Comparison of ENCODE assay signal across 19 cellular contexts in the genomic region with DNA sequence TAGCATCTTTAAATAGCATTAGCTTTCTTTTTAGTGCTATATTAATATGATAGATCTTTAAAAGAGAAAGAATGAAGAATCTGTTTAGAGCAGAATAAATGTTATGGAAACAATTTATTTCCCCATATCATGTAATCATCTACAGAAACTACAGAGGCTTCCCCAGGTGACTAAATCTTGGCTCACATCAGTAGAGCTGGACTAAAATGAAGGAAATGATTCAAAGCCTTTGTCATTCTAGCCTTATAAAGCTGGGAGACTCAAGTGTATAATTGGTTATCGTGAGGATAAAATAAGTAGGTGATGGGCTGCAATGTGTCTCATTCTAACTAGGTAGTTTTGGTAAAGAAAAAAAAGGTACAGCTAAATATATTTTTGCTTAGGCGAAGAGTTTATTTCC.
DNase-seq lines count a peak whose midpoint lies in the region; ATAC-seq and TF ChIP-seq lines count a peak whose summit lies in the region.
"Had no signal": no experiment of that assay in that cellular context is flagged by ENCODE, and none has a peak within 500 bp of the region (broad histone marks: within the 10 kb centered on the region; RNA-seq: fewer than 3 reads in every experiment).

No MANE protein-coding gene starts in this region.

- CTCF ChIA-PET in SK-N-SH (lab: Yijun Ruan, JAX) (interaction anchor here (1.6 to 2.5 kb wide), 2 partner anchors 109 to 263 kb away, joined by 4 to 7 read pairs; no protein-coding TSS in a partner anchor), PC-9 (lab: Charles Lee) (no interaction called here)

- H3K27ac ChIP-seq in SK-N-SH (ENCODE audit: low read depth in 2 of 2, low read length in 1 of 2) (no peak overlapping the region), PC-9 (no peak overlapping the region)
- H3K27ac ChIP-seq: BLaER1 treated with 17β-estradiol and CSF1 and Interleukin-3, amounts not matched to agents 10 nM and 100 nM; RWPE1 had no signal

- H3K79me2 ChIP-seq in SK-N-SH (ENCODE audit: insufficient read depth) = no peaks in the 10 kb centered on the region
- H3K79me2 ChIP-seq in PC-9 (ENCODE audit: low read depth) = no peaks in the 10 kb centered on the region

- intact Hi-C loops in PC-9 (cut with micrococcal nuclease; ENCODE audit: unreplicated experiment) = no loop called here

- no TSS peak for BruUV-seq in PC-9 (replicated peaks; lab: Mats Ljungman, UMichigan)

- H3K4me3 ChIP-seq in SK-N-SH (ENCODE audit: low read depth in 2 of 2, low read length in 1 of 2) = no peak overlapping the region
- no peak overlapping the region for H3K4me3 ChIP-seq in PC-9
- H3K4me3 ChIP-seq: BLaER1 treated with 17β-estradiol and CSF1 and Interleukin-3, amounts not matched to agents 10 nM and 100 nM; GM12878; MG63 had no signal

- DNase-seq in SK-N-SH (no peak), NCI-H2227 (lab: John Stamatoyannopoulos, UW; ENCODE audit: unreplicated experiment) (peak; percentile 51), dermis blood vessel endothelial cell (peak; percentile 27), renal cortical epithelial cell (ENCODE audit: low read depth) (peak; percentile 19), PC-9 (no peak), middle frontal gyrus (ENCODE audit: extremely low spot score, low spot score) (no peak)
- DNase-seq: DND-41; GDM1; MG63; NCI-H1092; NCI-H1930; NCI-H2171 treated with DMSO at 0.1 percent for 48 hours; NCI-H524; NK-92 treated with Interleukin-12 subunit alpha and Interleukin-12 subunit beta, amount 100 ng/mL, for 24 hours had no signal

- no peaks in the 10 kb centered on the region for H3K9me2 ChIP-seq in SK-N-SH
- no peaks in the 10 kb centered on the region for H3K9me2 ChIP-seq in PC-9 (ENCODE audit: insufficient read depth)

- H2AFZ ChIP-seq in SK-N-SH (ENCODE audit: low read depth) = no peak overlapping the region
- H2AFZ ChIP-seq in PC-9 = no peak overlapping the region

- no peak for TF ChIP-seq CTCF in SK-N-SH (IDR thresholded peaks at IDR 0.05)
- TF ChIP-seq CTCF in PC-9 (conservative IDR thresholded peaks at IDR 0.05) = no peak

- H3K9me3 ChIP-seq in SK-N-SH = no peaks in the 10 kb centered on the region
- H3K9me3 ChIP-seq in PC-9 (ENCODE audit: insufficient read depth, low read depth) = no peaks in the 10 kb centered on the region
- H3K9me3 ChIP-seq: BLaER1 treated with 17β-estradiol and CSF1 and Interleukin-3, amounts not matched to agents 10 nM and 100 nM; MG63 had no signal

- no peaks in the 10 kb centered on the region for H3F3A ChIP-seq in SK-N-SH (replicated peaks; ENCODE audit: insufficient read depth)
- no peaks in the 10 kb centered on the region for H3F3A ChIP-seq in PC-9 (ENCODE audit: insufficient read depth, low read depth)

- H3K4me2 ChIP-seq in SK-N-SH (no peak overlapping the region), PC-9 (no peak overlapping the region)
- H3K4me2 ChIP-seq: BLaER1 treated with 17β-estradiol and CSF1 and Interleukin-3, amounts not matched to agents 10 nM and 100 nM had no signal

- TF ChIP-seq EP300 in SK-N-SH (IDR thresholded peaks at IDR 0.05; ENCODE audit: borderline replicate concordance in 1 of 2, low read depth in 1 of 2, low read length in 1 of 2) = no peak

- peaks cover 0 to 10% of the 10 kb centered on the region in 2 experiments for H3K36me3 ChIP-seq in SK-N-SH (replicated peaks in 1 of 2; ENCODE audit: control insufficient read depth in 1 of 2, insufficient read depth in 2 of 2, low read length in 1 of 2)
- H3K36me3 ChIP-seq in PC-9 (ENCODE audit: low read depth) = no peaks in the 10 kb centered on the region
- H3K36me3 ChIP-seq: MG63 had no signal

- 85% methylated on average over 2 of the region's 2 CpGs for WGBS in SK-N-SH (ENCODE audit: low lambda C conversion rate)

- H4K20me1 ChIP-seq in SK-N-SH (ENCODE audit: insufficient read depth) (no peaks in the 10 kb centered on the region), PC-9 (ENCODE audit: insufficient read depth) (no peaks in the 10 kb centered on the region)
- H4K20me1 ChIP-seq: BLaER1 treated with 17β-estradiol and CSF1 and Interleukin-3, amounts not matched to agents 10 nM and 100 nM had no signal

- ATAC-seq in SK-N-SH treated with all-trans-retinoic acid at 6 μM for 48 hours (no peak), GM18858 (IDR thresholded peaks at IDR 0.05; ENCODE audit: unreplicated experiment) (no peak)
- ATAC-seq: GM12878 had no signal

- TF ChIP-seq RAD21 in SK-N-SH (IDR thresholded peaks at IDR 0.05; ENCODE audit: low read length) = no peak

- no peak overlapping the region for H3K9ac ChIP-seq in SK-N-SH
- H3K9ac ChIP-seq: BLaER1 treated with 17β-estradiol and CSF1 and Interleukin-3, amounts not matched to agents 10 nM and 100 nM had no signal

- H3K27me3 ChIP-seq in SK-N-SH (ENCODE audit: insufficient read depth) (no peaks in the 10 kb centered on the region), PC-9 (ENCODE audit: insufficient read depth, low read depth) (no peaks in the 10 kb centered on the region)
- H3K27me3 ChIP-seq: BLaER1 treated with 17β-estradiol and CSF1 and Interleukin-3, amounts not matched to agents 10 nM and 100 nM; MG63 had no signal

- peaks cover 0 to 5% of the 10 kb centered on the region in 2 experiments; a peak in 1 of 4 replicates for H3K4me1 ChIP-seq in SK-N-SH (ENCODE audit: control insufficient read depth in 1 of 2, insufficient read depth in 2 of 2, low read depth in 1 of 2, low read length in 1 of 2)
- no peaks in the 10 kb centered on the region for H3K4me1 ChIP-seq in PC-9 (replicated peaks; ENCODE audit: insufficient read depth)
- H3K4me1 ChIP-seq: BLaER1 treated with 17β-estradiol and CSF1 and Interleukin-3, amounts not matched to agents 10 nM and 100 nM had no signal

- POLR2A ChIA-PET in SK-N-SH (lab: Yijun Ruan, JAX) = no interaction called here
- POLR2A ChIA-PET in PC-9 (lab: Charles Lee; ENCODE audit: unreplicated experiment) = no interaction called here

TF ChIP-seq in SK-N-SH, 30 proteins besides CTCF, POLR2A, EP300 and RAD21:
- TF ChIP-seq TCF12 (IDR thresholded peaks at IDR 0.05) (0 out of 2 replicates have a peak, but pooled peaks have one; percentile 6), ELF1 (IDR thresholded peaks at IDR 0.05) (no peak)

TF ChIP-seq in SK-N-SH treated with all-trans-retinoic acid at 6 μM for 48 hours, 23 proteins besides CTCF, POLR2A, EP300 and RAD21 (continues in another document):
- TF ChIP-seq CSDC2 (CRISPR knock-in tag; IDR thresholded peaks at IDR 0.05) (no peak), ZNF70 (CRISPR knock-in tag; IDR thresholded peaks at IDR 0.05) (no peak), TCF4 (CRISPR knock-in tag; IDR thresholded peaks at IDR 0.05; ENCODE audit: borderline replicate concordance) (no peak), GLIS3 (CRISPR knock-in tag; IDR thresholded peaks at IDR 0.05) (no peak), ISL1 (CRISPR knock-in tag; IDR thresholded peaks at IDR 0.05) (no peak), SNAI2 (CRISPR knock-in tag; IDR thresholded peaks at IDR 0.05) (no peak), TOX (CRISPR knock-in tag; IDR thresholded peaks at IDR 0.05; ENCODE audit: borderline replicate concordance) (no peak), ZC3H10 (CRISPR knock-in tag; IDR thresholded peaks at IDR 0.05) (no peak), ZFP30 (CRISPR knock-in tag; IDR thresholded peaks at IDR 0.05) (no peak)
- TF ChIP-seq, protein P1, sequence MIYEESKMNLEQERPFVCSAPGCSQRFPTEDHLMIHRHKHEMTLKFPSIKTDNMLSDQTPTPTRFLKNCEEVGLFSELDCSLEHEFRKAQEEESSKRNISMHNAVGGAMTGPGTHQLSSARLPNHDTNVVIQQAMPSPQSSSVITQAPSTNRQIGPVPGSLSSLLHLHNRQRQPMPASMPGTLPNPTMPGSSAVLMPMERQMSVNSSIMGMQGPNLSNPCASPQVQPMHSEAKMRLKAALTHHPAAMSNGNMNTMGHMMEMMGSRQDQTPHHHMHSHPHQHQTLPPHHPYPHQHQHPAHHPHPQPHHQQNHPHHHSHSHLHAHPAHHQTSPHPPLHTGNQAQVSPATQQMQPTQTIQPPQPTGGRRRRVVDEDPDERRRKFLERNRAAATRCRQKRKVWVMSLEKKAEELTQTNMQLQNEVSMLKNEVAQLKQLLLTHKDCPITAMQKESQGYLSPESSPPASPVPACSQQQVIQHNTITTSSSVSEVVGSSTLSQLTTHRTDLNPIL (CRISPR knock-in tag; IDR thresholded peaks at IDR 0.05; ENCODE audit: low read depth) = no peak
- TF ChIP-seq, protein P2, sequence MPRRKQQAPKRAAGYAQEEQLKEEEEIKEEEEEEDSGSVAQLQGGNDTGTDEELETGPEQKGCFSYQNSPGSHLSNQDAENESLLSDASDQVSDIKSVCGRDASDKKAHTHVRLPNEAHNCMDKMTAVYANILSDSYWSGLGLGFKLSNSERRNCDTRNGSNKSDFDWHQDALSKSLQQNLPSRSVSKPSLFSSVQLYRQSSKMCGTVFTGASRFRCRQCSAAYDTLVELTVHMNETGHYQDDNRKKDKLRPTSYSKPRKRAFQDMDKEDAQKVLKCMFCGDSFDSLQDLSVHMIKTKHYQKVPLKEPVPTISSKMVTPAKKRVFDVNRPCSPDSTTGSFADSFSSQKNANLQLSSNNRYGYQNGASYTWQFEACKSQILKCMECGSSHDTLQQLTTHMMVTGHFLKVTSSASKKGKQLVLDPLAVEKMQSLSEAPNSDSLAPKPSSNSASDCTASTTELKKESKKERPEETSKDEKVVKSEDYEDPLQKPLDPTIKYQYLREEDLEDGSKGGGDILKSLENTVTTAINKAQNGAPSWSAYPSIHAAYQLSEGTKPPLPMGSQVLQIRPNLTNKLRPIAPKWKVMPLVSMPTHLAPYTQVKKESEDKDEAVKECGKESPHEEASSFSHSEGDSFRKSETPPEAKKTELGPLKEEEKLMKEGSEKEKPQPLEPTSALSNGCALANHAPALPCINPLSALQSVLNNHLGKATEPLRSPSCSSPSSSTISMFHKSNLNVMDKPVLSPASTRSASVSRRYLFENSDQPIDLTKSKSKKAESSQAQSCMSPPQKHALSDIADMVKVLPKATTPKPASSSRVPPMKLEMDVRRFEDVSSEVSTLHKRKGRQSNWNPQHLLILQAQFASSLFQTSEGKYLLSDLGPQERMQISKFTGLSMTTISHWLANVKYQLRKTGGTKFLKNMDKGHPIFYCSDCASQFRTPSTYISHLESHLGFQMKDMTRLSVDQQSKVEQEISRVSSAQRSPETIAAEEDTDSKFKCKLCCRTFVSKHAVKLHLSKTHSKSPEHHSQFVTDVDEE (CRISPR knock-in tag; IDR thresholded peaks at IDR 0.05) = no peak
- TF ChIP-seq, protein P3, sequence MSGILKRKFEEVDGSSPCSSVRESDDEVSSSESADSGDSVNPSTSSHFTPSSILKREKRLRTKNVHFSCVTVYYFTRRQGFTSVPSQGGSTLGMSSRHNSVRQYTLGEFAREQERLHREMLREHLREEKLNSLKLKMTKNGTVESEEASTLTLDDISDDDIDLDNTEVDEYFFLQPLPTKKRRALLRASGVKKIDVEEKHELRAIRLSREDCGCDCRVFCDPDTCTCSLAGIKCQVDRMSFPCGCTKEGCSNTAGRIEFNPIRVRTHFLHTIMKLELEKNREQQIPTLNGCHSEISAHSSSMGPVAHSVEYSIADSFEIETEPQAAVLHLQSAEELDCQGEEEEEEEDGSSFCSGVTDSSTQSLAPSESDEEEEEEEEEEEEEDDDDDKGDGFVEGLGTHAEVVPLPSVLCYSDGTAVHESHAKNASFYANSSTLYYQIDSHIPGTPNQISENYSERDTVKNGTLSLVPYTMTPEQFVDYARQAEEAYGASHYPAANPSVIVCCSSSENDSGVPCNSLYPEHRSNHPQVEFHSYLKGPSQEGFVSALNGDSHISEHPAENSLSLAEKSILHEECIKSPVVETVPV (CRISPR knock-in tag; IDR thresholded peaks at IDR 0.05) = no peak

Comparison
In these comparisons a context has a peak if more than half of its experiments do, and no peak if none do; other contexts are left out.
1. DNase-seq: peak in NCI-H2227 (single experiment), dermis blood vessel endothelial cell (single experiment) and renal cortical epithelial cell (single experiment); none in SK-N-SH (single experiment), PC-9 (0 of 2) and middle frontal gyrus (single experiment).